In genomic region chr16:67663877-67664222, GRCh38 we compare ENCODE assay signal across 1 cellular context.
TF ChIP-seq lines count a peak whose summit lies in the region.

No MANE protein-coding gene starts in this region.

TF ChIP-seq in GM23338, 12 proteins besides CTCF, POLR2A, EP300 and RAD21:
- TF ChIP-seq ETS1 (IDR thresholded peaks at IDR 0.05) (no peak), EZH2 (IDR thresholded peaks at IDR 0.05; ENCODE audit: low read depth, unreplicated experiment) (no peak), ZNF331 (CRISPR knock-in tag; IDR thresholded peaks at IDR 0.05; ENCODE audit: low read depth) (no peak), CREB1 (CRISPR knock-in tag; IDR thresholded peaks at IDR 0.05; ENCODE audit: low read depth) (no peak), STAT1 (IDR thresholded peaks at IDR 0.05; ENCODE audit: unreplicated experiment) (no peak), EZH2phosphoT487 (IDR thresholded peaks at IDR 0.05; ENCODE audit: unreplicated experiment) (no peak), NANOG (IDR thresholded peaks at IDR 0.05; ENCODE audit: borderline replicate concordance) (no peak), REST (IDR thresholded peaks at IDR 0.05; ENCODE audit: unreplicated experiment) (no peak), ZNF462 (CRISPR knock-in tag; IDR thresholded peaks at IDR 0.05) (no peak), ZNF114 (CRISPR knock-in tag; IDR thresholded peaks at IDR 0.05) (no peak), JUNB (IDR thresholded peaks at IDR 0.05; ENCODE audit: unreplicated experiment) (no peak), POLR2AphosphoS5 (IDR thresholded peaks at IDR 0.05; ENCODE audit: low read depth) (no peak)
